Comparison of ENCODE assay signal across 8 cellular contexts in the genomic region with DNA sequence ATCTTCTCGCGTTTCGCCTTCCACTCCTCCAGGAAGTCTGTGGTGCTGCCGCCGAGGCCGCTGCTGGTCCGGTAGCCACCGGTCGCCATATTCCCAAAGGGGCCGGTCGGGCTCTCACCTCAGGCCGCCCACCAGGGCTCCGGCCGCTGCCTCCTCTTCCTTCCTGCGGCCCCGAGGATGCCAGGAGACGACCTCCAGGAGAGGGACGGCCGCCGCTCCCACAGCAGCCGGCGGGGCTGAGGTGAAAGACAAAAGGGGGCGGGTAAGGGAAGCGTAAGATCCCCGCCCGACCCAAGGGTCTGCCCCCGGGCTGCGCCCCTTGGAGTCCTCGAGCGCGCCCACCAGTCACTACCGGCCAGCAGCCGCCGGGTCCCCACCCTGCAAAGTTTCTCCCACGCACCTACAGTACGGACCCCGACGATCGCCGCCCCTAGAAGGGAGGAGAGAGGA. TPM values are rescaled to one million over a fixed set of nuclear protein-coding genes. Genes with fewer than 3 reads are reported as not detected.
A peak's percentile ranks its signal among the peaks of the same experiment; 100 is the strongest.
DNase-seq lines count a peak whose midpoint lies in the region; ATAC-seq lines count a peak whose summit lies in the region.

No MANE protein-coding gene starts in this region.

- no peaks in the 10 kb centered on the region for H3K9me3 ChIP-seq in HUES64 (ENCODE audit: insufficient read depth, low read depth, low read length)

- peaks cover 13% of the 10 kb centered on the region for H3K36me3 ChIP-seq in HUES64 (ENCODE audit: insufficient read depth, low read length)

- DNase-seq in NCI-H2029 (lab: John Stamatoyannopoulos, UW) = peak; percentile 10
- no peak for DNase-seq in NCI-H2029 treated with DMSO at 0.1 percent for 48 hours (lab: John Stamatoyannopoulos, UW)
- peak in 1 of 2 donors; percentile 8 for DNase-seq in activated naive CD4-positive, alpha-beta T cell treated with anti-CD3 and anti-CD28 coated beads, Interleukin-2, amount 50 U/mL, for 72 hours (ENCODE audit: low spot score in 2 of 2)
- DNase-seq in iPS-NIHi11 (ENCODE audit: low spot score) = peak; percentile 73
- DNase-seq in stimulated activated naive B cell treated with anti-CD40 and anti-IgM and Interleukin-4, amounts not matched to agents 10 μg/mL and 1 μg/mL and 100 μg/mL, for 72 hours = peak; percentile 39
- DNase-seq in GOT3 (lab: John Stamatoyannopoulos, UW) = no peak

- peaks cover 0 to 4% of the 10 kb centered on the region in 2 donors for H3K36me3 Mint-ChIP-seq in activated naive CD4-positive, alpha-beta T cell treated with anti-CD3 and anti-CD28 coated beads, Interleukin-2, amount 50 U/mL, for 72 hours
- no peaks in the 10 kb centered on the region for H3K36me3 Mint-ChIP-seq in stimulated activated naive B cell treated with anti-CD40 and anti-IgM and Interleukin-4, amounts not matched to agents 10 μg/mL and 1 μg/mL and 100 μg/mL, for 72 hours

- H3K9ac ChIP-seq in HUES64 (ENCODE audit: low read depth, low read length) = peak overlapping the region; percentile 66

- peak overlapping the region; percentile 95; the same call in 1 of the 2 replicates for H3K27ac ChIP-seq in HUES64 (ENCODE audit: low read depth, low read length)

- peak; percentile 39 for ATAC-seq in GM21528 (IDR thresholded peaks at IDR 0.05; ENCODE audit: low FRiP score, unreplicated experiment)
- ATAC-seq in activated naive CD4-positive, alpha-beta T cell treated with anti-CD3 and anti-CD28 coated beads, Interleukin-2, amount 50 U/mL, for 72 hours = peak; percentile 20 to 28
- ATAC-seq in stimulated activated naive B cell treated with anti-CD40 and anti-IgM and Interleukin-4, amounts not matched to agents 10 μg/mL and 1 μg/mL and 100 μg/mL, for 72 hours (replicated peaks) = peak; percentile 26 to 40

- H3K4me3 Mint-ChIP-seq in stimulated activated naive B cell treated with anti-CD40 and anti-IgM and Interleukin-4, amounts not matched to agents 10 μg/mL and 1 μg/mL and 100 μg/mL, for 72 hours = peak overlapping the region; percentile 92 to 98

- peak overlapping the region; percentile 98 for H3K4me3 ChIP-seq in HUES64 (ENCODE audit: low read length)

- no peak overlapping the region for H3K27ac Mint-ChIP-seq in activated naive CD4-positive, alpha-beta T cell treated with anti-CD3 and anti-CD28 coated beads, Interleukin-2, amount 50 U/mL, for 72 hours
- H3K27ac Mint-ChIP-seq in stimulated activated naive B cell treated with anti-CD40 and anti-IgM and Interleukin-4, amounts not matched to agents 10 μg/mL and 1 μg/mL and 100 μg/mL, for 72 hours = peak overlapping the region; percentile 91

- H3K27me3 ChIP-seq in HUES64 (ENCODE audit: insufficient read depth, low read length) = no peaks in the 10 kb centered on the region

- WGBS in HUES64 = under 1% methylated on average over 40 of the region's 40 CpGs

- peaks cover 9 to 31% of the 10 kb centered on the region in 2 donors for H3K4me1 Mint-ChIP-seq in stimulated activated naive B cell treated with anti-CD40 and anti-IgM and Interleukin-4, amounts not matched to agents 10 μg/mL and 1 μg/mL and 100 μg/mL, for 72 hours

- no peaks in the 10 kb centered on the region for H3K9me3 Mint-ChIP-seq in activated naive CD4-positive, alpha-beta T cell treated with anti-CD3 and anti-CD28 coated beads, Interleukin-2, amount 50 U/mL, for 72 hours
- H3K9me3 Mint-ChIP-seq in stimulated activated naive B cell treated with anti-CD40 and anti-IgM and Interleukin-4, amounts not matched to agents 10 μg/mL and 1 μg/mL and 100 μg/mL, for 72 hours = no peaks in the 10 kb centered on the region

- H3K27me3 Mint-ChIP-seq in stimulated activated naive B cell treated with anti-CD40 and anti-IgM and Interleukin-4, amounts not matched to agents 10 μg/mL and 1 μg/mL and 100 μg/mL, for 72 hours = no peaks in the 10 kb centered on the region

- H3K4me1 ChIP-seq in HUES64 (ENCODE audit: insufficient read depth, low read length) = peaks cover 33% of the 10 kb centered on the region

RNA-seq across cellular contexts. Expression of a gene that starts 0.6 kb away (rescaled TPM):
- polyA plus RNA-seq in HUES64 (2013, experiment 1 of 2) = 45.8 TPM
- 50.2 TPM for polyA plus RNA-seq in HUES64 (2013, experiment 2 of 2)
- 10 to 100 TPM in 1 of 2 donors, 1 to 10 TPM in 1; 8.4 to 12.0 TPM for total RNA-seq in activated naive CD4-positive, alpha-beta T cell treated with anti-CD3 and anti-CD28 coated beads, Interleukin-2, amount 50 U/mL, for 72 hours

Comparison
In these comparisons a context has a peak if more than half of its experiments do, and no peak if none do; other contexts are left out.
1. DNase-seq: peak in NCI-H2029 (single experiment), iPS-NIHi11 (single experiment) and stimulated activated naive B cell treated with anti-CD40 and anti-IgM and Interleukin-4, amounts not matched to agents 10 μg/mL and 1 μg/mL and 100 μg/mL, for 72 hours (single experiment); none in NCI-H2029 treated with DMSO at 0.1 percent for 48 hours (single experiment) and GOT3 (single experiment).
2. Peak in every context shown above with its lines, with median percentiles within 50 percentile points of each other: ATAC-seq.